Comparison of ENCODE assay signal across 11 cellular contexts in the genomic region with DNA sequence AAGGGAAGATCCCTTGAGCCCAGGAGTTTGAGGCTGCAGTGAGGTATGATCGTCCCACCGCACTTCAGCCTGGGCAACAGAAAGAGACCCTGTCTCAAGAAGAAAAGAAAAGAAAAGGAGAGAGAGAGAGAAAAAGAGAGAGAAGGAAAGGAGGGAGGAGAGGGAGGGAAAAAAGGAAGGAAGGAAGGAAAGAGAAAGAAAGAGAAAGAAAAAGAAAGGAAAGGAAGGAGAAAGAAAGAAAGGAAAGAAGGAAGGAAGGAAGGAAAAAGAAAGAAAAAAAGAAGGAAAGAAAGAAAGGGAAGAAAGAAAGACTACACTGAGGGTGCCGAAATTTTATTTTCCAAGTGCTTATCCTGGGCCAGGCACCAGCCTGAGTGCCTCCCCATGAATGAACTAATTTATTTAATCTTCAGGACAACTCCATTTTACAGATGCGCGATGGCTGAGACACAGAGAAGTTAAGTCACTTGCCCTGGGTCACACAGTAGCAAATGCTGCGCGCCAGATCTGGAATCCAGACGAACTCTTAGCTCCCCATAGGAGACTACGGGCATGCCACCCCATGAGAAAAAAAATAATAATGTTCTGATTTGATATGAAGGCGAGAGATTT. TPM values are rescaled to one million over a fixed set of nuclear protein-coding genes. Genes with fewer than 3 reads are reported as not detected.
DNase-seq lines count a peak whose midpoint lies in the region; ATAC-seq, FAIRE-seq and TF ChIP-seq lines count a peak whose summit lies in the region.
"Had no signal": no experiment of that assay in that cellular context is flagged by ENCODE, and none has a peak within 500 bp of the region (broad histone marks: within the 10 kb centered on the region; RNA-seq: fewer than 3 reads in every experiment).

No MANE protein-coding gene starts in this region.

- H3K4me3 ChIP-seq in ACC112 (ENCODE audit: low read depth, low read length) (peak overlapping the region; percentile 72; the same call in 1 of the 2 replicates), HUES6 (ENCODE audit: low read depth, low read length) (peak overlapping the region; percentile 57; the same call in 1 of the 2 replicates), esophagus muscularis mucosa (peak overlapping the region; percentile 50 to 64 (median 52)), pancreas (peak overlapping the region in 2 of 4 donors; percentile 43 to 50)

- no peak overlapping the region for H2AFZ ChIP-seq in ACC112 (ENCODE audit: low read length, unreplicated experiment)

- TF ChIP-seq EP300 in esophagus muscularis mucosa (IDR thresholded peaks at IDR 0.05), result no peak

- ATAC-seq in pancreas, result no peak

- intact Hi-C loops in esophagus muscularis mucosa (cut with DNase I) (no loop called here), pancreas (cut with DNase I) (no loop called here)

- no peak for DNase-seq in esophagus muscularis mucosa (ENCODE audit: extremely low spot score)
- DNase-seq in pancreas, result no peak
- DNase-seq in NK-92 treated with Interleukin-12 subunit alpha and Interleukin-12 subunit beta, amount 100 ng/mL, for 24 hours (lab: John Stamatoyannopoulos, UW), result no peak
- DNase-seq in EL, result no peak
- DNase-seq in activated naive CD4-positive, alpha-beta T cell treated with Interleukin-2 at 50 U/mL for 16 hours, result no peak
- no peak for DNase-seq in foreskin melanocyte
- DNase-seq: activated CD8-positive, alpha-beta memory T cell treated with anti-CD3 and anti-CD28 coated beads, Interleukin-2, amount 50 U/mL, for 48 hours; NCI-H748 treated with DMSO at 0.1 percent for 48 hours had no signal

- H3K79me2 ChIP-seq in ACC112 (ENCODE audit: control insufficient read depth, insufficient read depth, low read length, unreplicated experiment), result no peaks in the 10 kb centered on the region

- H3K27ac ChIP-seq in ACC112 (ENCODE audit: low read depth, low read length) (no peak overlapping the region), HUES6 (ENCODE audit: low read depth, low read length) (no peak overlapping the region), esophagus muscularis mucosa (replicated peaks in 1 of 4) (peak overlapping the region; percentile 71 to 83 (median 78)), pancreas (peak overlapping the region in 3 of 4 donors; percentile 62 to 94 (median 91))

- TF ChIP-seq POLR2A in esophagus muscularis mucosa (IDR thresholded peaks at IDR 0.05; ENCODE audit: low read depth), result no peak

- TF ChIP-seq CTCF in esophagus muscularis mucosa (IDR thresholded peaks at IDR 0.05), result no peak
- TF ChIP-seq CTCF in pancreas (IDR thresholded peaks at IDR 0.05), result no peak

- no peaks in the 10 kb centered on the region for H3K36me3 ChIP-seq in ACC112 (ENCODE audit: insufficient read depth, low read length)
- H3K36me3 ChIP-seq in HUES6 (ENCODE audit: control insufficient read depth, insufficient read depth, low read length), result no peaks in the 10 kb centered on the region
- H3K36me3 ChIP-seq in esophagus muscularis mucosa, result no peaks in the 10 kb centered on the region
- no peaks in the 10 kb centered on the region for H3K36me3 ChIP-seq in pancreas

- H3K9ac ChIP-seq in HUES6 (ENCODE audit: low read length), result no peak overlapping the region

- H3K9me3 ChIP-seq in HUES6 (ENCODE audit: control insufficient read depth, insufficient read depth, low read depth, low read length) (no peaks in the 10 kb centered on the region), esophagus muscularis mucosa (no peaks in the 10 kb centered on the region), pancreas (no peaks in the 10 kb centered on the region)

- H3K4me1 ChIP-seq in ACC112 (ENCODE audit: control insufficient read depth, insufficient read depth, low read length, unreplicated experiment) (peaks cover 5% of the 10 kb centered on the region), HUES6 (ENCODE audit: control insufficient read depth, insufficient read depth, low read length) (peaks cover 16% of the 10 kb centered on the region), esophagus muscularis mucosa (peaks cover 16 to 38% (median 37%) of the 10 kb centered on the region in 4 donors), pancreas (peaks cover 19 to 38% (median 28%) of the 10 kb centered on the region in 3 donors)

- FAIRE-seq in pancreas (lab: Jason Lieb, UNC), result no peak
- FAIRE-seq: GM12891 had no signal

- WGBS in esophagus muscularis mucosa, result 75% methylated on average over 10 of the region's 10 CpGs
- 66 to 70% methylated on average over 10 of the region's 10 CpGs for WGBS in pancreas, 2 donors

- H3K27me3 ChIP-seq in ACC112 (ENCODE audit: insufficient read depth, low read length) (no peaks in the 10 kb centered on the region), HUES6 (ENCODE audit: control insufficient read depth, insufficient read depth, low read length) (peaks cover 43% of the 10 kb centered on the region), esophagus muscularis mucosa (peaks cover 0 to 46% (median 5%) of the 10 kb centered on the region in 4 donors), pancreas (no peaks in the 10 kb centered on the region)

RNA-seq across cellular contexts. Expression of gene CDC42EP5, which starts 2.7 kb away (rescaled TPM):
- total RNA-seq in esophagus muscularis mucosa (10 to 100 TPM; 10.8 to 27.1 (median 20.6) TPM), pancreas (10 to 100 TPM in 4 of 6 donors, 1 to 10 TPM in 2; 8.2 to 48.0 (median 20.4) TPM)
- 10 to 100 TPM in 1 of 2 donors, 1 to 10 TPM in 1; 7.5 to 15.1 TPM for polyA plus RNA-seq in pancreas

RNA-seq across cellular contexts. Expression of gene LENG9, which starts 6.8 kb away (rescaled TPM):
- total RNA-seq in esophagus muscularis mucosa (1 to 10 TPM; 5.4 to 9.3 (median 8.1) TPM), pancreas (10 to 100 TPM in 5 of 6 donors, 1 to 10 TPM in 1; 8.6 to 23.4 (median 16.9) TPM)
- 10 to 100 TPM in 1 of 2 donors, 1 to 10 TPM in 1; 4.2 to 12.1 TPM for polyA plus RNA-seq in pancreas

RNA-seq across cellular contexts. Expression of gene LENG8, which starts 21.4 kb away (rescaled TPM):
- total RNA-seq in esophagus muscularis mucosa (100 to 1,000 TPM in 1 of 4 donors, 10 to 100 TPM in 3; 42.9 to 115 (median 72.2) TPM), pancreas (100 to 1,000 TPM in 4 of 6 donors, 10 to 100 TPM in 2; 64.8 to 173 (median 129) TPM)
- 100 to 1,000 TPM; 313 to 657 TPM for polyA plus RNA-seq in pancreas

RNA-seq across cellular contexts. Expression of gene LAIR2, which starts 32.2 kb away (rescaled TPM):
- total RNA-seq in esophagus muscularis mucosa (not detected), pancreas (not detected)
- not detected for polyA plus RNA-seq in pancreas

RNA-seq across cellular contexts. Expression of gene TTYH1, which starts 55.1 kb away (rescaled TPM):
- total RNA-seq in esophagus muscularis mucosa, result 1 to 10 TPM in 3 of 4 donors, under 1 TPM in 1; 0.83 to 8.0 (median 5.6) TPM
- 10 to 100 TPM; 20.8 to 38.1 (median 24.6) TPM for total RNA-seq in pancreas
- 10 to 100 TPM; 40.0 to 78.0 TPM for polyA plus RNA-seq in pancreas

Comparison
In these comparisons a context has a peak if more than half of its experiments do, and no peak if none do; other contexts are left out.
1. H3K27ac ChIP-seq: peak in esophagus muscularis mucosa (4 of 4) and pancreas (3 of 4); none in ACC112 (single experiment) and HUES6 (single experiment).